In the genomic region with DNA sequence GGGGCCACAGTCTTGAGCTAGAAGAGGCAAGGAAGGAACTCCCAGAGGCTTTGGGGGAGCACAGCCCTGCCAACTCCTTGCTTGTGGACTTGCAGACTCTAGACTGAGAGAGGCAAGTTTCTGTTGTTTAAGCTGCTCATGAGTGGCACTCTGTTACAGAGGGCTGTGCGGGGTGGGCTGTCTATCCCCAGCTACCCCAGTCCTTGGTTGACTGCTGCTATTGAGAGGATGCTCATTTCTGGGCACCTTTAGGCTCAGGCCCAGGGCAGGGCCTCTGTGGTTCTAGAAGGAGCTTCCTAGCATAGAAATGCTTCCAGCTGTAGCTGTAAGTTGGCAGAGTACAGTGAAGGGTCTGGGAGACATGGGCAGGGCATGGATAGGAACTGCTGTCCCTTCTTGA, we compare ENCODE assay signal across 9 cellular contexts.
"Had no signal": no experiment of that assay in that cellular context is flagged by ENCODE, and none has a peak within 500 bp of the region (broad histone marks: within the 10 kb centered on the region; RNA-seq: fewer than 3 reads in every experiment).

No MANE protein-coding gene starts in this region.

- H3K4me2 ChIP-seq: GM23338 had no signal

- H3K9me3 ChIP-seq: HAP-1 had no signal

- H3K4me3 ChIP-seq: GM23248, GM23338, HAP-1 had no signal

- DNase-seq: GM23248, GOT3, H7, H9, HCEC 1CT, HFFc6 had no signal

- H3K4me1 ChIP-seq: HAP-1 had no signal

- H2AFZ ChIP-seq: GM23248, GM23338 had no signal

- ATAC-seq: GM23338, HCT116 had no signal

- H3K27ac ChIP-seq: GM23248 had no signal

- H3K36me3 ChIP-seq: HAP-1 had no signal

- H3K9ac ChIP-seq: GM23248 had no signal
